Comparison of ENCODE assay signal across 11 cellular contexts in genomic region chr12:119182701-119183493, GRCh38. TPM values are rescaled to one million over a fixed set of nuclear protein-coding genes. Genes with fewer than 3 reads are reported as not detected.
A peak's percentile ranks its signal among the peaks of the same experiment; 100 is the strongest.
DNase-seq lines count a peak whose midpoint lies in the region; TF ChIP-seq lines count a peak whose summit lies in the region.
"Had no signal": no experiment of that assay in that cellular context is flagged by ENCODE, and none has a peak within 500 bp of the region (broad histone marks: within the 10 kb centered on the region; RNA-seq: fewer than 3 reads in every experiment).

No MANE protein-coding gene starts in this region.

- WGBS in prostate gland = 76% methylated on average over 5 of the region's 5 CpGs

- no peak for TF ChIP-seq POLR2A in prostate gland (IDR thresholded peaks at IDR 0.05)

- H3K27ac ChIP-seq in AG04450 (ENCODE audit: low read depth, low read length) = peak overlapping the region; percentile 1
- peak overlapping the region; percentile 97 to 99 for H3K27ac ChIP-seq in right atrium auricular region
- H3K27ac ChIP-seq in prostate gland = peak overlapping the region; percentile 50 to 87

- TF ChIP-seq CTCF in AG04450 (IDR thresholded peaks at IDR 0.05; ENCODE audit: low read depth, low read length) (no peak), cardiac fibroblast (IDR thresholded peaks at IDR 0.05; ENCODE audit: low read depth, low read length) (no peak), right atrium auricular region (IDR thresholded peaks at IDR 0.05) (no peak), prostate gland (IDR thresholded peaks at IDR 0.05) (no peak), MCF 10A (IDR thresholded peaks at IDR 0.05; ENCODE audit: unreplicated experiment) (no peak)

- H3K36me3 Mint-ChIP-seq in MCF 10A (ENCODE audit: insufficient read depth, unreplicated experiment) = no peaks in the 10 kb centered on the region

- H3K4me3 ChIP-seq in AG04450 (ENCODE audit: low read depth, low read length) (no peak overlapping the region), cardiac fibroblast (replicated peaks in 1 of 2; ENCODE audit: low read depth in 2 of 2, low read length in 2 of 2) (no peak overlapping the region), right atrium auricular region (peak overlapping the region; percentile 71 to 91), prostate gland (peak overlapping the region in 1 of 2 donors; percentile 1)

- no peaks in the 10 kb centered on the region for H3K27me3 Mint-ChIP-seq in MCF 10A (ENCODE audit: insufficient read depth, unreplicated experiment)

- DNase-seq in AG04450 (ENCODE audit: low read depth, low spot score) (no peak), cardiac fibroblast (ENCODE audit: low read depth in 2 of 2) (peak; percentile 22 to 86), right atrium auricular region (ENCODE audit: low spot score) (no peak), prostate gland (ENCODE audit: low spot score) (no peak), T-helper 1 cell (no peak), MCF 10A (ENCODE audit: unreplicated experiment) (no peak), KG1 (lab: John Stamatoyannopoulos, UW) (no peak)
- no peak for DNase-seq in stimulated activated CD4-positive, alpha-beta T cell treated with anti-CD3 and anti-CD28 coated beads, Interleukin-2, amount 100 ng/mL, for 48 hours
- DNase-seq: Karpas-422, NCI-H2081 treated with DMSO at 0.1 percent for 48 hours, OCI-M1 had no signal

- BruUV-seq in MCF 10A (replicated peaks; lab: Mats Ljungman, UMichigan) = no TSS peak

- no peak overlapping the region for H3K27ac Mint-ChIP-seq in MCF 10A (ENCODE audit: low read depth, unreplicated experiment)

- H3K9me3 ChIP-seq in AG04450 (ENCODE audit: control insufficient read depth, insufficient read depth, low read length) (no peaks in the 10 kb centered on the region; the same call in 1 of the 2 replicates), right atrium auricular region (no peaks in the 10 kb centered on the region), prostate gland (no peaks in the 10 kb centered on the region)

- peaks cover 0 to 64% of the 10 kb centered on the region in 2 donors for H3K4me1 ChIP-seq in right atrium auricular region
- no peaks in the 10 kb centered on the region for H3K4me1 ChIP-seq in prostate gland (replicated peaks)

- POLR2A ChIA-PET in AG04450 (lab: Yijun Ruan, JAX) (no interaction called here), MCF 10A (lab: Yijun Ruan, JAX) (no interaction called here)

- H3K36me3 ChIP-seq in right atrium auricular region (peaks cover 21% of the 10 kb centered on the region), prostate gland (no peaks in the 10 kb centered on the region)

- H3K27me3 ChIP-seq in AG04450 (ENCODE audit: control insufficient read depth, insufficient read depth, low read length) (no peaks in the 10 kb centered on the region), right atrium auricular region (no peaks in the 10 kb centered on the region), prostate gland (replicated peaks; ENCODE audit: insufficient read depth) (no peaks in the 10 kb centered on the region)

- no peaks in the 10 kb centered on the region for H3K9me3 Mint-ChIP-seq in MCF 10A (ENCODE audit: unreplicated experiment)

- H3K4me3 Mint-ChIP-seq in MCF 10A (ENCODE audit: unreplicated experiment) = no peak overlapping the region

- peaks cover 13% of the 10 kb centered on the region for H3K4me1 Mint-ChIP-seq in MCF 10A (ENCODE audit: insufficient read depth, unreplicated experiment)

- intact Hi-C loops in prostate gland (cut with DNase I) = no loop called here
- intact Hi-C loops in MCF 10A (cut with micrococcal nuclease) = no loop called here

- CTCF ChIA-PET in AG04450 (lab: Charles Lee) (interaction anchor here (1.1 kb wide), 1 partner anchor 30 kb away, joined by 3 read pairs; no protein-coding TSS in a partner anchor), MCF 10A (lab: Yijun Ruan, JAX) (no interaction called here)

RNA-seq across cellular contexts. Expression of gene HSPB8, which starts 4.2 kb away (rescaled TPM):
- 27.1 and 34.3 TPM in 2 replicates for polyA plus RNA-seq in AG04450 (2011; rRNA removed)
- 19.0 TPM in 2 replicates for polyA minus RNA-seq in AG04450 (2011; rRNA and poly(A)+ RNA removed)
- total RNA-seq in right atrium auricular region (100 to 1,000 TPM; 469 to 530 TPM), prostate gland (10 to 100 TPM; 67.0 to 96.9 TPM), MCF 10A (2022) (0.23 and 0.27 TPM in 2 replicates)

Comparison
In these comparisons a context has a peak if more than half of its experiments do, and no peak if none do; other contexts are left out.
1. DNase-seq: peak in cardiac fibroblast (2 of 2); none in AG04450 (single experiment), right atrium auricular region (single experiment), prostate gland (single experiment), stimulated activated CD4-positive, alpha-beta T cell treated with anti-CD3 and anti-CD28 coated beads, Interleukin-2, amount 100 ng/mL, for 48 hours (0 of 2), T-helper 1 cell (0 of 5), MCF 10A (single experiment) and KG1 (single experiment).
2. H3K27ac ChIP-seq: peak in every context shown above with its lines; median percentile 98 in right atrium auricular region; 68 in prostate gland; 1 in AG04450.
3. H3K4me3 ChIP-seq: peak in right atrium auricular region (2 of 2); none in AG04450 (single experiment) and cardiac fibroblast (0 of 2).
4. RNA of gene HSPB8, which starts 4.2 kb away (total RNA-seq): 469 to 530 TPM in right atrium auricular region and 67.0 to 96.9 TPM in prostate gland; 0.23 to 0.27 TPM in MCF 10A; every median in the first group is over 10 times any median in the second.